In genomic region chr1:232529747-232530146, GRCh38 we compare ENCODE assay signal across 21 cellular contexts.
DNase-seq lines count a peak whose midpoint lies in the region; TF ChIP-seq lines count a peak whose summit lies in the region.
"Had no signal": no experiment of that assay in that cellular context is flagged by ENCODE, and none has a peak within 500 bp of the region (broad histone marks: within the 10 kb centered on the region; RNA-seq: fewer than 3 reads in every experiment).

No MANE protein-coding gene starts in this region.

- in situ Hi-C loops in G401 (cut with HindIII; ENCODE audit: low sequenced_read_pairs) = no loop called here

- no peak for TF ChIP-seq CTCF in choroid plexus epithelial cell (conservative IDR thresholded peaks at IDR 0.05; ENCODE audit: low read depth, low read length)

- H3K4me3 Mint-ChIP-seq in activated CD4-positive, alpha-beta memory T cell treated with anti-CD3 and anti-CD28 coated beads for 36 hours = no peak overlapping the region
- H3K4me3 Mint-ChIP-seq: CD14-positive monocyte had no signal

- H3K27me3 Mint-ChIP-seq in activated CD4-positive, alpha-beta memory T cell treated with anti-CD3 and anti-CD28 coated beads for 36 hours = no peaks in the 10 kb centered on the region

- DNase-seq in Daoy (ENCODE audit: low read depth) (peak; percentile 52), LoVo (ENCODE audit: low spot score) (peak; percentile 31), choroid plexus epithelial cell (ENCODE audit: low read depth) (peak; percentile 27), kidney glomerular epithelial cell (lab: John Stamatoyannopoulos, UW) (peak; percentile 53), hippocampal formation (lab: John Stamatoyannopoulos, UW) (no peak), G401 (ENCODE audit: low spot score) (no peak)
- no peak for DNase-seq in central memory CD4-positive, alpha-beta T cell
- DNase-seq in activated CD4-positive, alpha-beta memory T cell treated with anti-CD3 and anti-CD28 coated beads for 36 hours = no peak
- DNase-seq: activated CD4-positive, alpha-beta T cell treated with anti-CD3 and anti-CD28 coated beads, Interleukin-2, amount 50 U/mL, for 4 hours; activated gamma-delta T cell treated with Interleukin-2 at 50 U/mL for 16 hours; activated T-cell treated with anti-CD3 and anti-CD28 coated beads for 4 hours; amniotic stem cell; DMS 273 treated with DMSO at 0.1 percent for 48 hours; effector CD8-positive, alpha-beta T cell; left lung; NCI-H1436; NCI-H2227 treated with DMSO at 0.1 percent for 48 hours; retina; Right ventricle myocardium superior; stimulated activated CD4-positive, alpha-beta T cell treated with anti-CD3 and anti-CD28 coated beads, Interleukin-12 subunit alpha, Interleukin-12 subunit beta, amount 100 ng/mL, for 4 hours had no signal

- POLR2A ChIA-PET in activated CD4-positive, alpha-beta memory T cell treated with anti-CD3 and anti-CD28 coated beads for 36 hours (lab: Charles Lee) = no interaction called here

- H3K9me3 Mint-ChIP-seq in activated CD4-positive, alpha-beta memory T cell treated with anti-CD3 and anti-CD28 coated beads for 36 hours = no peaks in the 10 kb centered on the region
- H3K9me3 Mint-ChIP-seq: CD14-positive monocyte had no signal

- CTCF ChIA-PET in activated CD4-positive, alpha-beta memory T cell treated with anti-CD3 and anti-CD28 coated beads for 36 hours (lab: Charles Lee) = no interaction called here

- peaks cover 4% of the 10 kb centered on the region for H3K36me3 Mint-ChIP-seq in activated CD4-positive, alpha-beta memory T cell treated with anti-CD3 and anti-CD28 coated beads for 36 hours

- H3K4me3 ChIP-seq in choroid plexus epithelial cell (ENCODE audit: low read depth, low read length) = no peak overlapping the region
- H3K4me3 ChIP-seq: left lung had no signal

- H3K4me1 Mint-ChIP-seq in activated CD4-positive, alpha-beta memory T cell treated with anti-CD3 and anti-CD28 coated beads for 36 hours (ENCODE audit: low read depth) = peaks cover 14% of the 10 kb centered on the region

- H3K27ac Mint-ChIP-seq in activated CD4-positive, alpha-beta memory T cell treated with anti-CD3 and anti-CD28 coated beads for 36 hours = no peak overlapping the region
- H3K27ac Mint-ChIP-seq: CD14-positive monocyte had no signal

- intact Hi-C loops in activated CD4-positive, alpha-beta memory T cell treated with anti-CD3 and anti-CD28 coated beads for 36 hours (cut with micrococcal nuclease) = no loop called here

Comparison
In these comparisons a context has a peak if more than half of its experiments do, and no peak if none do; other contexts are left out.
1. DNase-seq: peak in Daoy (single experiment), LoVo (single experiment), choroid plexus epithelial cell (single experiment) and kidney glomerular epithelial cell (single experiment); none in central memory CD4-positive, alpha-beta T cell (single experiment), activated CD4-positive, alpha-beta memory T cell treated with anti-CD3 and anti-CD28 coated beads for 36 hours (single experiment), hippocampal formation (0 of 2) and G401 (single experiment).